ENCODE assay signal across 8 cellular contexts in genomic region chr1:161792740-161793139, GRCh38. TPM values are rescaled to one million over a fixed set of nuclear protein-coding genes. Genes with fewer than 3 reads are reported as not detected.
DNase-seq lines count a peak whose midpoint lies in the region; ATAC-seq and TF ChIP-seq lines count a peak whose summit lies in the region.

No MANE protein-coding gene starts in this region.

- no peak overlapping the region for H3K27ac Mint-ChIP-seq in nephron

- no peak overlapping the region for H3K27ac ChIP-seq in GM23248
- no peak overlapping the region for H3K27ac ChIP-seq in SK-N-MC

- H3K27me3 ChIP-seq in GM23248 (replicated peaks; ENCODE audit: insufficient read depth) = no peaks in the 10 kb centered on the region

- peaks cover 11% of the 10 kb centered on the region for H3K4me1 ChIP-seq in GM23248 (ENCODE audit: insufficient read depth)

- peak; percentile 78 for DNase-seq in DMS53 treated with DMSO at 0.1 percent for 48 hours (lab: John Stamatoyannopoulos, UW; ENCODE audit: unreplicated experiment)
- DNase-seq in GM23248 = peak; percentile 83
- DNase-seq in NB4 (ENCODE audit: low read depth) = peak; percentile 65
- peak; percentile 57 for DNase-seq in SK-N-MC (ENCODE audit: low read depth, low spot score)
- no peak for DNase-seq in OCI-M2 (lab: John Stamatoyannopoulos, UW; ENCODE audit: unreplicated experiment)

- no peak overlapping the region for H3K4me3 Mint-ChIP-seq in nephron

- no peaks in the 10 kb centered on the region for H3K27me3 Mint-ChIP-seq in nephron (ENCODE audit: low read depth)

- H3K36me3 Mint-ChIP-seq in nephron (ENCODE audit: low read depth) = peaks cover 47% of the 10 kb centered on the region

- H3K9me3 ChIP-seq in GM23248 (ENCODE audit: low read depth) = no peaks in the 10 kb centered on the region
- H3K9me3 ChIP-seq in SK-N-MC (ENCODE audit: low read depth, low read length) = no peaks in the 10 kb centered on the region

- H2AFZ ChIP-seq in GM23248 = no peak overlapping the region

- ATAC-seq in esophagus mucosa = peak; percentile 83
- ATAC-seq in GM21737 (IDR thresholded peaks at IDR 0.05; ENCODE audit: unreplicated experiment) = no peak

- in situ Hi-C loops in GM23248 (cut with MboI) = loop anchor here (10.0 kb wide), 1 partner anchor 232 kb away; the partner anchor contains the start of gene OLFML2B

- WGBS in GM23248 (ENCODE audit: low coverage in 1 of 2, low lambda C conversion rate in 2 of 2, missing lambda C conversion rate in 2 of 2), 2 experiments = 27% methylated on average over 3 of the region's 3 CpGs

- H3K36me3 ChIP-seq in GM23248 (ENCODE audit: low read depth) = peaks cover 30% of the 10 kb centered on the region; the same call in 1 of the 2 replicates
- H3K36me3 ChIP-seq in SK-N-MC (ENCODE audit: insufficient read depth, low read length) = peaks cover 54% of the 10 kb centered on the region

- H4K20me1 ChIP-seq in GM23248 (ENCODE audit: insufficient read depth) = no peaks in the 10 kb centered on the region

- no peaks in the 10 kb centered on the region for H3K9me2 ChIP-seq in GM23248 (ENCODE audit: insufficient read depth)

- H3K9ac ChIP-seq in GM23248 (no peak overlapping the region), SK-N-MC (ENCODE audit: insufficient read length) (no peak overlapping the region)

- TF ChIP-seq CTCF in NB4 (IDR thresholded peaks at IDR 0.05; ENCODE audit: low read depth, low read length) = no peak
- peak; percentile 62 to 70 (median 67) for TF ChIP-seq CTCF in nephron (IDR thresholded peaks at IDR 0.05; ENCODE audit: unreplicated experiment in 3 of 3)

- H3K9me3 Mint-ChIP-seq in nephron = no peaks in the 10 kb centered on the region

- no peaks in the 10 kb centered on the region for H3F3A ChIP-seq in GM23248 (ENCODE audit: insufficient read depth)

- TF ChIP-seq POLR2A in NB4 (IDR thresholded peaks at IDR 0.05; ENCODE audit: extremely low read depth, insufficient read length) = no peak

- H3K4me2 ChIP-seq in GM23248 (ENCODE audit: unreplicated experiment) = no peak overlapping the region

- H3K4me1 Mint-ChIP-seq in nephron = peaks cover 4% of the 10 kb centered on the region

- no peak overlapping the region for H3K4me3 ChIP-seq in GM23248
- H3K4me3 ChIP-seq in NB4 (ENCODE audit: low read depth, low read length) = no peak overlapping the region
- no peak overlapping the region for H3K4me3 ChIP-seq in SK-N-MC

- H3K79me2 ChIP-seq in GM23248 (ENCODE audit: insufficient read depth) = no peaks in the 10 kb centered on the region

RNA-seq across cellular contexts. Expression of gene ATF6, which starts 26.6 kb away (rescaled TPM):
- total RNA-seq in GM23248 (2014; rRNA removed; shearing (Covaris generic)) = 19.8 and 21.4 TPM in 2 replicates
- polyA plus RNA-seq in GM23248 (2016; fragmentation: Nextera tagmentation; extraction: Ambion mirVana) = 14.8 TPM in 2 replicates
- total RNA-seq in esophagus mucosa = 11.4 TPM

RNA-seq across cellular contexts. Expression of gene DUSP12, which starts 43.2 kb away (rescaled TPM):
- 27.4 and 34.2 TPM in 2 replicates for total RNA-seq in GM23248 (2014; rRNA removed; shearing (Covaris generic))
- 29.9 and 34.9 TPM in 2 replicates for polyA plus RNA-seq in GM23248 (2016; fragmentation: Nextera tagmentation; extraction: Ambion mirVana)
- total RNA-seq in esophagus mucosa = 13.0 TPM
